38 cellular contexts compared by ENCODE assay signal in the genomic region with DNA sequence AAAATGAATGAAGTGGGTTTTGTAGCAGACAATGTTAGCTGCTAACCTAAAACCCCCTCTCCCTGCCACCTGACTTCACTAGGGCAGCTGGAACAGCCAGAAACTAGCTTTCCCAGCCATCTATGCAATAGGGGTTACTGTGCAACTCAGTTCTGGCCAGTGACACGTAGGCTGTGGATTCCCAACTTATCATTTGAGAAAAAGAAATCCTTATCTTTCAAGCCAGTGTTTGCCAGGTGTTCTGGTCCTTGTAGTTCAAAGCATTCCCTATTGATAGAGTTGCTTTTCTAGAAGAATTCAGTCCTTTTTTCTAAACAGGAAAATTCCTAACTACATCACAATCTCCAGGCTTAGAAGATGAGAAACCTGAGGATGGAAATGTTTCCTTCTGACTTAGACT.
"Had no signal": no experiment of that assay in that cellular context is flagged by ENCODE, and none has a peak within 500 bp of the region (broad histone marks: within the 10 kb centered on the region; RNA-seq: fewer than 3 reads in every experiment).

No MANE protein-coding gene starts in this region.

- H3K27me3 Mint-ChIP-seq: activated naive CD4-positive, alpha-beta T cell treated with anti-CD3 and anti-CD28 coated beads, Interleukin-2, amount 10 ng/mL, durations not matched to agents 7 days and 5 days; activated naive CD4-positive, alpha-beta T cell treated with anti-CD3 and anti-CD28 coated beads, Interleukin-2, amount 50 U/mL, for 24 hours; activated naive CD8-positive, alpha-beta T cell treated with anti-CD3 and anti-CD28 coated beads for 36 hours; activated naive CD8-positive, alpha-beta T cell treated with anti-CD3 and anti-CD28 coated beads, Interleukin-2, amount 10 ng/mL, durations not matched to agents 7 days and 5 days; activated naive CD8-positive, alpha-beta T cell treated with anti-CD3 and anti-CD28 coated beads, Interleukin-2, amount 50 U/mL, for 24 hours; brain; central memory CD8-positive, alpha-beta T cell had no signal

- H3K9me3 ChIP-seq: adrenal gland, ascending aorta, body of pancreas, breast epithelium had no signal

- H3K4me1 ChIP-seq: adrenal gland, ascending aorta, body of pancreas, breast epithelium had no signal

- H3K27ac ChIP-seq: adrenal gland, ascending aorta, body of pancreas, brain microvascular endothelial cell, breast epithelium, cardiac muscle cell had no signal

- H3K27ac Mint-ChIP-seq: activated naive CD4-positive, alpha-beta T cell treated with anti-CD3 and anti-CD28 coated beads for 36 hours; activated naive CD4-positive, alpha-beta T cell treated with anti-CD3 and anti-CD28 coated beads, Interleukin-2, amount 10 ng/mL, durations not matched to agents 7 days and 5 days; activated naive CD4-positive, alpha-beta T cell treated with anti-CD3 and anti-CD28 coated beads, Interleukin-2, amount 50 U/mL, for 24 hours; activated naive CD4-positive, alpha-beta T cell treated with anti-CD3 and anti-CD28 coated beads, Interleukin-2, amount 50 U/mL, for 72 hours; activated naive CD8-positive, alpha-beta T cell; activated naive CD8-positive, alpha-beta T cell treated with anti-CD3 and anti-CD28 coated beads for 36 hours; activated naive CD8-positive, alpha-beta T cell treated with anti-CD3 and anti-CD28 coated beads, Interleukin-2, amount 10 ng/mL, durations not matched to agents 7 days and 5 days; activated naive CD8-positive, alpha-beta T cell treated with anti-CD3 and anti-CD28 coated beads, Interleukin-2, amount 50 U/mL, for 24 hours; activated T-cell treated with anti-CD3 and anti-CD28 coated beads, Interleukin-2, amount 50 U/mL, for 24 hours; activated T-cell treated with anti-CD3 and anti-CD28 coated beads, Interleukin-2, amount 50 U/mL, for 72 hours; activated T-helper 17 cell treated with anti-CD3 and anti-CD28 coated beads, Interleukin-2, amount 50 U/mL, for 72 hours; activated T-helper 2 cell treated with anti-CD3 and anti-CD28 coated beads, Interferon-gamma antibody, Interleukin-2, Interleukin-4, amounts not matched to agents 10 μg/mL and 5 μg/mL and 100 μg/mL, durations not matched to agents 14 hours and 24 hours and 36 hours; brain had no signal

- H3K4me3 ChIP-seq: adrenal gland, ascending aorta, body of pancreas, breast epithelium, cardiac muscle cell had no signal

- DNase-seq: activated effector memory CD4-positive, alpha-beta T cell treated with anti-CD3 and anti-CD28 coated beads, Interleukin-2, amount 50 U/mL, for 16 hours; activated effector memory CD4-positive, alpha-beta T cell treated with Interleukin-2 at 50 U/mL for 16 hours; activated gamma-delta T cell; activated gamma-delta T cell treated with Interleukin-2 at 50 U/mL for 16 hours; activated naive CD4-positive, alpha-beta T cell; activated naive CD4-positive, alpha-beta T cell treated with anti-CD3 and anti-CD28 coated beads for 36 hours; activated naive CD4-positive, alpha-beta T cell treated with anti-CD3 and anti-CD28 coated beads, Interleukin-2, amount 10 ng/mL, durations not matched to agents 7 days and 5 days; activated naive CD4-positive, alpha-beta T cell treated with anti-CD3 and anti-CD28 coated beads, Interleukin-2, amount 50 U/mL, for 16 hours; activated naive CD4-positive, alpha-beta T cell treated with Interleukin-2 at 50 U/mL for 16 hours; activated naive CD8-positive, alpha-beta T cell treated with anti-CD3 and anti-CD28 coated beads for 36 hours; activated naive CD8-positive, alpha-beta T cell treated with anti-CD3 and anti-CD28 coated beads, Interleukin-2, amount 10 ng/mL, durations not matched to agents 7 days and 5 days; activated naive CD8-positive, alpha-beta T cell treated with anti-CD3 and anti-CD28 coated beads, Interleukin-2, amount 50 U/mL, for 24 hours; activated T-cell treated with anti-CD3 and anti-CD28 coated beads for 4 hours; activated T-cell treated with anti-CD3 and anti-CD28 coated beads, Interleukin-2, amount 50 U/mL, for 1 hour; activated T-cell treated with anti-CD3 and anti-CD28 coated beads, Interleukin-2, amount 50 U/mL, for 24 hours; activated T-cell treated with anti-CD3 and anti-CD28 coated beads, Interleukin-2, amount 50 U/mL, for 4 hours; activated T-cell treated with anti-CD3 and anti-CD28 coated beads, Interleukin-2, amount 50 U/mL, for 48 hours; activated T-cell treated with anti-CD3 and anti-CD28 coated beads, Interleukin-2, amount 50 U/mL, for 72 hours; adrenal gland; amniotic stem cell; amygdala; anterior cingulate cortex; aorta; body of pancreas; brain microvascular endothelial cell; caudate nucleus; central memory CD4-positive, alpha-beta T cell; cerebellar nuclear complex had no signal

- H3K4me1 Mint-ChIP-seq: activated naive CD4-positive, alpha-beta T cell treated with anti-CD3 and anti-CD28 coated beads, Interleukin-2, amount 10 ng/mL, durations not matched to agents 7 days and 5 days; activated naive CD4-positive, alpha-beta T cell treated with anti-CD3 and anti-CD28 coated beads, Interleukin-2, amount 50 U/mL, for 24 hours; activated naive CD8-positive, alpha-beta T cell treated with anti-CD3 and anti-CD28 coated beads for 36 hours; activated naive CD8-positive, alpha-beta T cell treated with anti-CD3 and anti-CD28 coated beads, Interleukin-2, amount 10 ng/mL, durations not matched to agents 7 days and 5 days; activated naive CD8-positive, alpha-beta T cell treated with anti-CD3 and anti-CD28 coated beads, Interleukin-2, amount 50 U/mL, for 24 hours; activated T-helper 17 cell treated with anti-CD3 and anti-CD28 coated beads, Interleukin-2, amount 50 U/mL, for 72 hours; brain; central memory CD8-positive, alpha-beta T cell had no signal

- H3K36me3 ChIP-seq: adrenal gland, ascending aorta, brain microvascular endothelial cell, breast epithelium, cardiac muscle cell had no signal

- ATAC-seq: activated naive CD4-positive, alpha-beta T cell treated with anti-CD3 and anti-CD28 coated beads, Interleukin-2, amount 50 U/mL, for 72 hours; activated naive CD8-positive, alpha-beta T cell treated with anti-CD3 and anti-CD28 coated beads, Interleukin-2, amount 50 U/mL, for 24 hours; activated T-cell treated with anti-CD3 and anti-CD28 coated beads, Interleukin-2, amount 50 U/mL, for 4 hours; activated T-cell treated with anti-CD3 and anti-CD28 coated beads, Interleukin-2, amount 50 U/mL, for 72 hours; activated T-helper 17 cell treated with anti-CD3 and anti-CD28 coated beads, Interleukin-2, amount 50 U/mL, for 72 hours; body of pancreas had no signal

- H3K36me3 Mint-ChIP-seq: activated naive CD4-positive, alpha-beta T cell treated with anti-CD3 and anti-CD28 coated beads, Interleukin-2, amount 10 ng/mL, durations not matched to agents 7 days and 5 days; activated naive CD4-positive, alpha-beta T cell treated with anti-CD3 and anti-CD28 coated beads, Interleukin-2, amount 50 U/mL, for 24 hours; activated naive CD4-positive, alpha-beta T cell treated with anti-CD3 and anti-CD28 coated beads, Interleukin-2, amount 50 U/mL, for 72 hours; activated naive CD8-positive, alpha-beta T cell; activated naive CD8-positive, alpha-beta T cell treated with anti-CD3 and anti-CD28 coated beads for 36 hours; activated naive CD8-positive, alpha-beta T cell treated with anti-CD3 and anti-CD28 coated beads, Interleukin-2, amount 10 ng/mL, durations not matched to agents 7 days and 5 days; brain had no signal

- H3K27me3 ChIP-seq: adrenal gland, ascending aorta, body of pancreas, brain microvascular endothelial cell, breast epithelium, cardiac muscle cell had no signal

- H3K4me3 Mint-ChIP-seq: activated naive CD4-positive, alpha-beta T cell treated with anti-CD3 and anti-CD28 coated beads for 36 hours; activated naive CD4-positive, alpha-beta T cell treated with anti-CD3 and anti-CD28 coated beads, Interleukin-2, amount 10 ng/mL, durations not matched to agents 7 days and 5 days; activated naive CD4-positive, alpha-beta T cell treated with anti-CD3 and anti-CD28 coated beads, Interleukin-2, amount 50 U/mL, for 24 hours; activated naive CD8-positive, alpha-beta T cell; activated naive CD8-positive, alpha-beta T cell treated with anti-CD3 and anti-CD28 coated beads for 36 hours; activated naive CD8-positive, alpha-beta T cell treated with anti-CD3 and anti-CD28 coated beads, Interleukin-2, amount 10 ng/mL, durations not matched to agents 7 days and 5 days; activated naive CD8-positive, alpha-beta T cell treated with anti-CD3 and anti-CD28 coated beads, Interleukin-2, amount 50 U/mL, for 24 hours; activated T-cell treated with anti-CD3 and anti-CD28 coated beads, Interleukin-2, amount 50 U/mL, for 24 hours; activated T-cell treated with anti-CD3 and anti-CD28 coated beads, Interleukin-2, amount 50 U/mL, for 4 hours; activated T-cell treated with anti-CD3 and anti-CD28 coated beads, Interleukin-2, amount 50 U/mL, for 72 hours; activated T-helper 17 cell treated with anti-CD3 and anti-CD28 coated beads, Interleukin-2, amount 50 U/mL, for 72 hours; brain; central memory CD8-positive, alpha-beta T cell had no signal

- H3K9me3 Mint-ChIP-seq: activated naive CD4-positive, alpha-beta T cell treated with anti-CD3 and anti-CD28 coated beads for 36 hours; activated naive CD4-positive, alpha-beta T cell treated with anti-CD3 and anti-CD28 coated beads, Interleukin-2, amount 10 ng/mL, durations not matched to agents 7 days and 5 days; activated naive CD4-positive, alpha-beta T cell treated with anti-CD3 and anti-CD28 coated beads, Interleukin-2, amount 50 U/mL, for 24 hours; activated naive CD8-positive, alpha-beta T cell treated with anti-CD3 and anti-CD28 coated beads, Interleukin-2, amount 10 ng/mL, durations not matched to agents 7 days and 5 days; activated naive CD8-positive, alpha-beta T cell treated with anti-CD3 and anti-CD28 coated beads, Interleukin-2, amount 50 U/mL, for 24 hours; activated T-cell treated with anti-CD3 and anti-CD28 coated beads, Interleukin-2, amount 50 U/mL, for 24 hours; activated T-cell treated with anti-CD3 and anti-CD28 coated beads, Interleukin-2, amount 50 U/mL, for 4 hours; activated T-helper 2 cell treated with anti-CD3 and anti-CD28 coated beads, Interferon-gamma antibody, Interleukin-2, Interleukin-4, amounts not matched to agents 10 μg/mL and 5 μg/mL and 100 μg/mL, durations not matched to agents 14 hours and 24 hours and 36 hours had no signal
